ENCODE assay signal across 1 cellular context in genomic region chr18:77103991-77104521, GRCh38.
TF ChIP-seq lines count a peak whose summit lies in the region.

No MANE protein-coding gene starts in this region.

TF ChIP-seq in IMR-90, 13 proteins besides CTCF, POLR2A, EP300 and RAD21 (continued from another document):
- TF ChIP-seq MXI1 (IDR thresholded peaks at IDR 0.05; ENCODE audit: borderline replicate concordance, low read depth, low read length) (no peak), CHD1 (IDR thresholded peaks at IDR 0.05; ENCODE audit: low read depth, low read length) (no peak), NFE2L2 (IDR thresholded peaks at IDR 0.05; ENCODE audit: low read depth, low read length) (no peak)
